ENCODE assay signal across 8 cellular contexts in genomic region chr1:9129391-9130041, GRCh38. TPM values are rescaled to one million over a fixed set of nuclear protein-coding genes. Genes with fewer than 3 reads are reported as not detected.
DNase-seq lines count a peak whose midpoint lies in the region; ATAC-seq, FAIRE-seq and TF ChIP-seq lines count a peak whose summit lies in the region.

No MANE protein-coding gene starts in this region.

- H3K9me3 Mint-ChIP-seq in HFFc6, result no peaks in the 10 kb centered on the region

- H3K27me3 Mint-ChIP-seq in HFFc6 (ENCODE audit: insufficient read depth), result peaks cover 5% of the 10 kb centered on the region

- H3K4me1 Mint-ChIP-seq in HFFc6 (ENCODE audit: low read depth), result peaks cover 35% of the 10 kb centered on the region

- TF ChIP-seq EP300 in HepG2 (IDR thresholded peaks at IDR 0.05; ENCODE audit: low read depth in 2 of 2, low read length in 2 of 2) (no peak), HepG2 (CRISPR knock-in tag; IDR thresholded peaks at IDR 0.05; ENCODE audit: borderline replicate concordance) (no peak)

- peak overlapping the region; percentile 33 for H3K27ac ChIP-seq in HepG2 (ENCODE audit: extremely low read length, insufficient read depth, low read length)

- no peaks in the 10 kb centered on the region for H3K9me3 ChIP-seq in HepG2 (ENCODE audit: low read length)

- FAIRE-seq in HepG2 (lab: Jason Lieb, UNC), result no peak

- ATAC-seq in HepG2, result peak; percentile 78

- H3K36me3 ChIP-seq in HepG2 (replicated peaks in 1 of 2; ENCODE audit: control insufficient read depth in 1 of 2, insufficient read depth in 2 of 2, low read length in 2 of 2), result no peaks in the 10 kb centered on the region; a peak in 1 of 5 replicates

- H3K79me2 ChIP-seq in HepG2 (ENCODE audit: insufficient read depth, low read length), result peaks cover 32% of the 10 kb centered on the region

- H3K4me2 ChIP-seq in HepG2 (ENCODE audit: low read depth, low read length), result peak overlapping the region; percentile 95

- peaks cover 35% of the 10 kb centered on the region for H3K4me1 ChIP-seq in HepG2 (ENCODE audit: insufficient read depth, low read length)

- peak in 1 of 2 experiments; percentile 57; a peak in 2 of 4 replicates for TF ChIP-seq POLR2A in HepG2 (IDR thresholded peaks at IDR 0.05; ENCODE audit: insufficient read depth in 1 of 2, low read depth in 2 of 2, low read length in 2 of 2)

- DNase-seq in GM12864 (ENCODE audit: low read depth) (peak; percentile 69), HFFc6 (peak; percentile 7), NAMALWA (ENCODE audit: low spot score) (peak; percentile 94), cerebellar cortex (ENCODE audit: low spot score) (peak; percentile 68), HepG2 (ENCODE audit: low spot score) (peak; percentile 78), NCI-H128 (lab: John Stamatoyannopoulos, UW; ENCODE audit: unreplicated experiment) (no peak)
- DNase-seq in activated CD4-positive, CD25-positive, alpha-beta regulatory T cell treated with anti-CD3 and anti-CD28 coated beads, Interleukin-2, amount 50 U/mL, for 16 hours (ENCODE audit: low read depth, low spot score), result peak; percentile 63
- peak; percentile 70 to 73 (median 72) for DNase-seq in stimulated activated CD4-positive, alpha-beta T cell treated with anti-CD3 and anti-CD28 coated beads, TNF-alpha, amount 100 ng/mL, for 1 hour (ENCODE audit: low read depth in 3 of 3, low spot score in 1 of 3)

- POLR2A ChIA-PET in HepG2 (lab: Yijun Ruan, JAX), result interaction anchor here (0.6 to 4.6 kb wide), 16 partner anchors 9 to 408 kb away, joined by 3 to 25 read pairs (median 3); partner anchors contain the start of gene H6PD

- BruUV-seq in HepG2 (replicated peaks; lab: Mats Ljungman, UMichigan), result no TSS peak

- peak overlapping the region; percentile 60; the same call in 1 of the 2 replicates for H3K9ac ChIP-seq in HepG2 (ENCODE audit: insufficient read depth, low read depth, low read length)

- in situ Hi-C loops in HepG2 (cut with HindIII; ENCODE audit: extremely low pct_ligation_motif_present, low pct_unique_long_range_greater_than_20kb), result no loop called here

- intact Hi-C loops in HepG2 (cut with micrococcal nuclease; ENCODE audit: unreplicated experiment), result no loop called here

- no peak for TF ChIP-seq RAD21 in HepG2 (CRISPR knock-in tag; IDR thresholded peaks at IDR 0.05)

- peak overlapping the region; percentile 65 for H3K27ac Mint-ChIP-seq in HFFc6

- H3K4me3 ChIP-seq in GM12864 (ENCODE audit: low read depth, low read length), result peak overlapping the region; percentile 45
- peak overlapping the region; percentile 44 to 69 (median 52) for H3K4me3 ChIP-seq in HepG2 (replicated peaks in 1 of 3; ENCODE audit: insufficient read depth in 1 of 3, low read depth in 2 of 3, low read length in 3 of 3)

- H3K36me3 Mint-ChIP-seq in HFFc6 (ENCODE audit: low read depth), result no peaks in the 10 kb centered on the region

- TF ChIP-seq CTCF in GM12864 (IDR thresholded peaks at IDR 0.05; ENCODE audit: low read depth, low read length, missing control alignments), result no peak
- TF ChIP-seq CTCF in HFFc6 (IDR thresholded peaks at IDR 0.05), result no peak
- no peak for TF ChIP-seq CTCF in HepG2 (CRISPR knock-in tag; IDR thresholded peaks at IDR 0.05)

- CTCF ChIA-PET in HepG2 (lab: Yijun Ruan, JAX; ENCODE audit: low intra/inter-chr PET ratio, low total read pairs), result interaction anchor here (1.7 kb wide), 1 partner anchor 19 kb away, joined by 5 read pairs; no protein-coding TSS in a partner anchor

- no peaks in the 10 kb centered on the region; a peak in 1 of 5 replicates for H3K27me3 ChIP-seq in HepG2 (ENCODE audit: control insufficient read depth in 1 of 2, insufficient read depth in 2 of 2, low read length in 2 of 2)

- 4% methylated on average over 10 of the region's 34 CpGs for WGBS in HepG2 (ENCODE audit: low lambda C conversion rate)

- H2AFZ ChIP-seq in HepG2 (ENCODE audit: low read length), result peak overlapping the region; percentile 39

- peak overlapping the region; percentile 49 for H3K4me3 Mint-ChIP-seq in HFFc6

- H4K20me1 ChIP-seq in HepG2 (ENCODE audit: insufficient read depth, low read length), result no peaks in the 10 kb centered on the region; the same call in none of the 2 replicates

TF ChIP-seq in HepG2, 621 proteins besides CTCF, POLR2A, EP300 and RAD21 (continues in another document):
- peak; percentile 19; the same call in 1 of the 2 replicates for TF ChIP-seq SP5 (CRISPR knock-in tag; IDR thresholded peaks at IDR 0.05; ENCODE audit: borderline replicate concordance, low read depth)
- TF ChIP-seq HNRNPK (IDR thresholded peaks at IDR 0.05; ENCODE audit: low read depth, low read length, poor library complexity, severe bottlenecking), result peak; percentile 68
- TF ChIP-seq HMGXB4 (CRISPR knock-in tag; IDR thresholded peaks at IDR 0.05; ENCODE audit: borderline replicate concordance in 1 of 2, low read depth in 1 of 2), result 0 out of 4 replicates have a peak, but pooled peaks of 1 of the 2 experiments have one; percentile 25
- TF ChIP-seq ELF1 (CRISPR knock-in tag; IDR thresholded peaks at IDR 0.05), result peak; percentile 23; the same call in 1 of the 2 replicates
- no peak for TF ChIP-seq GPBP1L1 (CRISPR knock-in tag; IDR thresholded peaks at IDR 0.05)
- no peak for TF ChIP-seq LCORL (IDR thresholded peaks at IDR 0.05)
- TF ChIP-seq LCORL (CRISPR knock-in tag; IDR thresholded peaks at IDR 0.05), result peak; percentile 64; the same call in 1 of the 2 replicates
- TF ChIP-seq ZNF598 (CRISPR knock-in tag; IDR thresholded peaks at IDR 0.05; ENCODE audit: borderline replicate concordance), result peak; percentile 52; the same call in 1 of the 2 replicates
- TF ChIP-seq ZNF12 (CRISPR knock-in tag; IDR thresholded peaks at IDR 0.05), result no peak
- peak; percentile 36; the same call in 1 of the 2 replicates for TF ChIP-seq PITX1 (CRISPR knock-in tag; IDR thresholded peaks at IDR 0.05)
- 0 out of 2 replicates have a peak, but pooled peaks have one; percentile 32 for TF ChIP-seq KLF12 (CRISPR knock-in tag; IDR thresholded peaks at IDR 0.05; ENCODE audit: borderline replicate concordance)
- TF ChIP-seq SRF (IDR thresholded peaks at IDR 0.05; ENCODE audit: low read depth, low read length), result no peak
- no peak for TF ChIP-seq CHCHD3 (CRISPR knock-in tag; IDR thresholded peaks at IDR 0.05)

RNA-seq across cellular contexts. Expression of gene GPR157, which starts 0.6 kb away (rescaled TPM):
- total RNA-seq in HFFc6 (2021; fragmentation: NEBNext Ultra II Directional; extraction: Animal tissue kit (Norgen Biotek cat#: 25700)), result 10 to 100 TPM in 2 of 6 experiments, 1 to 10 TPM in 4; 8.2 to 11.1 (median 9.7) TPM
- 8.4 and 10.1 TPM in 2 replicates for total RNA-seq in HepG2 (2016; rRNA removed; fragmentation: Illumina TruSeq; extraction: Trizol)
- total RNA-seq in HepG2 (2016; cell fraction: cytosol; rRNA removed; fragmentation: Illumina TruSeq; extraction: Trizol; ENCODE audit: low read depth), result 4.0 and 7.1 TPM in 2 replicates
- 10.7 and 12.8 TPM in 2 replicates for total RNA-seq in HepG2 (2016; cell fraction: insoluble cytoplasmic fraction; rRNA removed; fragmentation: Illumina TruSeq; extraction: Trizol)
- 13.0 and 14.9 TPM in 2 replicates for total RNA-seq in HepG2 (2016; cell fraction: membrane; rRNA removed; fragmentation: Illumina TruSeq; extraction: Trizol)
- total RNA-seq in HepG2 (2016; cell fraction: nucleus; rRNA removed; fragmentation: Illumina TruSeq; extraction: Trizol), result 7.1 and 10.0 TPM in 2 replicates
- 19.2 and 23.3 TPM in 2 replicates for polyA plus RNA-seq in HepG2 (2011; rRNA removed)
- 14.2 and 15.0 TPM in 2 replicates for polyA plus RNA-seq in HepG2 (2011; cell fraction: cytosol; rRNA removed)
- polyA plus RNA-seq in HepG2 (2011; cell fraction: nucleus; rRNA removed), result 29.1 and 30.4 TPM in 2 replicates
- polyA plus RNA-seq in HepG2 (2012), result 25.2 and 25.3 TPM in 2 replicates
- polyA plus RNA-seq in HepG2 (2016; cell fraction: cytosol; fragmentation: Illumina TruSeq; extraction: Trizol; ENCODE audit: low read depth), result 1.7 and 2.0 TPM in 2 replicates
- polyA plus RNA-seq in HepG2 (2016; cell fraction: insoluble cytoplasmic fraction; fragmentation: Illumina TruSeq; extraction: Trizol; ENCODE audit: low read depth), result 4.3 and 5.8 TPM in 2 replicates
- 3.8 and 6.3 TPM in 2 replicates for polyA plus RNA-seq in HepG2 (2016; cell fraction: membrane; fragmentation: Illumina TruSeq; extraction: Trizol; ENCODE audit: low read depth)
- 8.1 and 9.9 TPM in 2 replicates for polyA plus RNA-seq in HepG2 (2016; cell fraction: nucleus; fragmentation: Illumina TruSeq; extraction: Trizol; ENCODE audit: insufficient read depth, low read depth)
- 23.1 and 157 TPM in 2 replicates for polyA minus RNA-seq in HepG2 (2011; rRNA and poly(A)+ RNA removed; ENCODE audit: low replicate concordance)
- 37.5 and 50.2 TPM in 2 replicates for polyA minus RNA-seq in HepG2 (2011; cell fraction: cytosol; rRNA and poly(A)+ RNA removed)
- 18.6 and 22.3 TPM in 2 replicates for polyA minus RNA-seq in HepG2 (2011; cell fraction: nucleus; rRNA and poly(A)+ RNA removed)
